ENCODE assay signal across 8 cellular contexts in genomic region chr12:7108928-7109920, GRCh38. TPM values are rescaled to one million over a fixed set of nuclear protein-coding genes. Genes with fewer than 3 reads are reported as not detected.
A peak's percentile ranks its signal among the peaks of the same experiment; 100 is the strongest.
DNase-seq lines count a peak whose midpoint lies in the region; ATAC-seq and TF ChIP-seq lines count a peak whose summit lies in the region.

Gene C1RL, minus strand, starts transcription at chr12:7109214. Its CDS starts 34 bp downstream, at chr12:7109180.

- H3K9ac ChIP-seq in liver (ENCODE audit: low read depth in 1 of 2, low read length in 2 of 2): peak within 1 kb of the TSS; percentile 76 to 84

- H3K27ac ChIP-seq in liver (ENCODE audit: low read depth in 1 of 2, low read length in 2 of 2): peak within 1 kb of the TSS; percentile 84 to 94

- H3K4me3 ChIP-seq in liver (ENCODE audit: low read depth in 1 of 3, low read length in 3 of 3): peak within 1 kb of the TSS; percentile 75 to 90 (median 85)

- ATAC-seq in HG03095 (IDR thresholded peaks at IDR 0.05; ENCODE audit: unreplicated experiment) (peak; percentile 37), GM19324 (IDR thresholded peaks at IDR 0.05; ENCODE audit: low FRiP score, unreplicated experiment) (no peak)

- peaks cover under 1 to 9% (median 1%) of the 10 kb centered on the region in 4 donors for H3K36me3 ChIP-seq in liver (ENCODE audit: control insufficient read depth in 4 of 4, insufficient read depth in 3 of 4, low read depth in 1 of 4, low read length in 3 of 4)

- H3K9me3 ChIP-seq in liver (ENCODE audit: control insufficient read depth in 4 of 4, low read length in 3 of 4): no peaks in the 10 kb centered on the region

- peak; percentile 100 for TF ChIP-seq CTCF in liver (IDR thresholded peaks at IDR 0.05; ENCODE audit: low read depth, low read length, missing input control)

- H3K27me3 ChIP-seq in liver (ENCODE audit: control insufficient read depth in 4 of 4, insufficient read depth in 4 of 4, low read length in 3 of 4): no peaks in the 10 kb centered on the region

- TF ChIP-seq RAD21 in liver (IDR thresholded peaks at IDR 0.05): peak; percentile 89 to 93

- DNase-seq in DMS153 (lab: John Stamatoyannopoulos, UW) (peak; percentile 59), NCI-H526 treated with DMSO at 0.1 percent for 48 hours (lab: John Stamatoyannopoulos, UW) (peak; percentile 41), dermis microvascular lymphatic vessel endothelial cell (ENCODE audit: low read depth in 2 of 2) (peak; percentile 41 to 60)
- peak; percentile 79 to 80 for DNase-seq in activated CD4-positive, alpha-beta T cell treated with anti-CD3 and anti-CD28 coated beads, Interleukin-2, amount 50 U/mL, for 24 hours (ENCODE audit: low read depth in 1 of 2, low spot score in 1 of 2)
- DNase-seq in stimulated activated CD4-positive, alpha-beta T cell treated with anti-CD3 and anti-CD28 coated beads, Interleukin-2, amount 100 ng/mL, for 48 hours: peak; percentile 91

- 18% methylated on average over 24 of the region's 24 CpGs for WGBS in liver

- H3K4me1 ChIP-seq in liver (ENCODE audit: control insufficient read depth in 4 of 4, insufficient read depth in 4 of 4, low read length in 3 of 4): peaks cover 5 to 57% (median 38%) of the 10 kb centered on the region in 4 donors

TF ChIP-seq in liver, 16 proteins besides CTCF, POLR2A, EP300 and RAD21:
- TF ChIP-seq GABPA (IDR thresholded peaks at IDR 0.05 in 1 of 2, conservative IDR thresholded peaks at IDR 0.05 in 1 of 2) (peak; percentile 37 to 57), FOXA2 (IDR thresholded peaks at IDR 0.05) (peak; percentile 7), EGR1 (IDR thresholded peaks at IDR 0.05; ENCODE audit: low read depth in 2 of 2) (peak; percentile 77 to 78), YY1 (IDR thresholded peaks at IDR 0.05) (peak; percentile 63), FOXA1 (IDR thresholded peaks at IDR 0.05) (peak; percentile 53), HNF4G (IDR thresholded peaks at IDR 0.05) (peak; percentile 60), ATF3 (IDR thresholded peaks at IDR 0.05) (peak; percentile 64), ZBTB33 (IDR thresholded peaks at IDR 0.05) (no peak), NR2F2 (IDR thresholded peaks at IDR 0.05) (peak; percentile 99), HNF4A (conservative IDR thresholded peaks at IDR 0.05) (peak; percentile 82 to 85), JUND (IDR thresholded peaks at IDR 0.05) (peak; percentile 33 to 63), TAF1 (conservative IDR thresholded peaks at IDR 0.05) (peak; percentile 74), REST (IDR thresholded peaks at IDR 0.05) (peak; percentile 75), MAX (IDR thresholded peaks at IDR 0.05) (peak; percentile 91), SP1 (IDR thresholded peaks at IDR 0.05) (peak; percentile 94), RXRA (IDR thresholded peaks at IDR 0.05) (peak; percentile 92 to 96)

RNA-seq across cellular contexts. Expression of gene C1RL, which starts in this region (rescaled TPM):
- 13.4 and 15.6 TPM in 2 replicates for total RNA-seq in dermis microvascular lymphatic vessel endothelial cell
- total RNA-seq in liver: 100 to 1,000 TPM in 1 of 2 donors, 10 to 100 TPM in 1; 67.5 to 188 TPM
- polyA plus RNA-seq in liver: 100 to 1,000 TPM; 104 to 145 TPM

Comparison
In these comparisons a context has a peak if more than half of its experiments do, and no peak if none do; other contexts are left out.
1. DNase-seq: peak in every context shown above with its lines; median percentile 91 in stimulated activated CD4-positive, alpha-beta T cell treated with anti-CD3 and anti-CD28 coated beads, Interleukin-2, amount 100 ng/mL, for 48 hours; 80 in activated CD4-positive, alpha-beta T cell treated with anti-CD3 and anti-CD28 coated beads, Interleukin-2, amount 50 U/mL, for 24 hours; 59 in DMS153; 50 in dermis microvascular lymphatic vessel endothelial cell; 41 in NCI-H526 treated with DMSO at 0.1 percent for 48 hours.